Comparison of ENCODE assay signal across 14 cellular contexts in genomic region chr9:117034862-117035261, GRCh38.
DNase-seq lines count a peak whose midpoint lies in the region; ATAC-seq and TF ChIP-seq lines count a peak whose summit lies in the region.
"Had no signal": no experiment of that assay in that cellular context is flagged by ENCODE, and none has a peak within 500 bp of the region (broad histone marks: within the 10 kb centered on the region; RNA-seq: fewer than 3 reads in every experiment).

No MANE protein-coding gene starts in this region.

- in situ Hi-C loops in ACHN (cut with HindIII; ENCODE audit: low pct_ligation_motif_present, low pct_unique_long_range_greater_than_20kb, low sequenced_read_pairs), result no loop called here

- no peak overlapping the region for H3K27ac Mint-ChIP-seq in T-helper 2 cell treated with Interferon-gamma antibody and Interleukin-4, amounts not matched to agents 5 μg/mL and 100 μg/mL, for 36 hours
- H3K27ac Mint-ChIP-seq: activated CD8-positive, alpha-beta T cell treated with anti-CD3 and anti-CD28 coated beads, Interleukin-2, amount 10 ng/mL, durations not matched to agents 7 days and 5 days; activated naive CD4-positive, alpha-beta T cell treated with anti-CD3 and anti-CD28 coated beads, Interleukin-2, amount 50 U/mL, for 24 hours had no signal

- H3K4me1 Mint-ChIP-seq in T-helper 2 cell treated with Interferon-gamma antibody and Interleukin-4, amounts not matched to agents 5 μg/mL and 100 μg/mL, for 36 hours (ENCODE audit: low read depth), result no peaks in the 10 kb centered on the region
- H3K4me1 Mint-ChIP-seq: activated naive CD4-positive, alpha-beta T cell treated with anti-CD3 and anti-CD28 coated beads, Interleukin-2, amount 50 U/mL, for 24 hours had no signal

- TF ChIP-seq CTCF in HFF-Myc (IDR thresholded peaks at IDR 0.05; ENCODE audit: low read depth, low read length, missing control alignments), result no peak
- no peak for TF ChIP-seq CTCF in RWPE2 (IDR thresholded peaks at IDR 0.05; ENCODE audit: poor library complexity, severe bottlenecking)

- no peaks in the 10 kb centered on the region for H3K27me3 ChIP-seq in RWPE2 (ENCODE audit: insufficient read depth, poor library complexity, severe bottlenecking)

- H3K4me1 ChIP-seq in RWPE2 (ENCODE audit: insufficient read depth, poor library complexity, severe bottlenecking), result no peaks in the 10 kb centered on the region

- H3K27me3 Mint-ChIP-seq in T-helper 2 cell treated with Interferon-gamma antibody and Interleukin-4, amounts not matched to agents 5 μg/mL and 100 μg/mL, for 36 hours (ENCODE audit: low read depth), result no peaks in the 10 kb centered on the region
- H3K27me3 Mint-ChIP-seq: activated naive CD4-positive, alpha-beta T cell treated with anti-CD3 and anti-CD28 coated beads, Interleukin-2, amount 50 U/mL, for 24 hours had no signal

- no peaks in the 10 kb centered on the region for H3K36me3 Mint-ChIP-seq in T-helper 2 cell treated with Interferon-gamma antibody and Interleukin-4, amounts not matched to agents 5 μg/mL and 100 μg/mL, for 36 hours (ENCODE audit: low read depth)
- H3K36me3 Mint-ChIP-seq: activated naive CD4-positive, alpha-beta T cell treated with anti-CD3 and anti-CD28 coated beads, Interleukin-2, amount 50 U/mL, for 24 hours had no signal

- no peak overlapping the region for H3K4me3 Mint-ChIP-seq in T-helper 2 cell treated with Interferon-gamma antibody and Interleukin-4, amounts not matched to agents 5 μg/mL and 100 μg/mL, for 36 hours
- H3K4me3 Mint-ChIP-seq: activated CD8-positive, alpha-beta T cell treated with anti-CD3 and anti-CD28 coated beads, Interleukin-2, amount 10 ng/mL, durations not matched to agents 7 days and 5 days; activated naive CD4-positive, alpha-beta T cell treated with anti-CD3 and anti-CD28 coated beads, Interleukin-2, amount 50 U/mL, for 24 hours had no signal

- no peaks in the 10 kb centered on the region for H3K36me3 ChIP-seq in RWPE2 (ENCODE audit: low read depth)

- H3K9me3 Mint-ChIP-seq in T-helper 2 cell treated with Interferon-gamma antibody and Interleukin-4, amounts not matched to agents 5 μg/mL and 100 μg/mL, for 36 hours, result peaks cover 4% of the 10 kb centered on the region

- ATAC-seq in RWPE2 (ENCODE audit: low read depth) (peak; percentile 57; the same call in 1 of the 3 replicates), HG02840 (IDR thresholded peaks at IDR 0.05; ENCODE audit: low FRiP score, unreplicated experiment) (no peak)
- ATAC-seq: activated CD8-positive, alpha-beta T cell treated with anti-CD3 and anti-CD28 coated beads, Interleukin-2, amount 10 ng/mL, durations not matched to agents 7 days and 5 days; left colon had no signal

- no peak overlapping the region for H3K27ac ChIP-seq in RWPE2 (ENCODE audit: poor library complexity, severe bottlenecking)
- H3K27ac ChIP-seq: coronary artery had no signal

- DNase-seq in ACHN, result peak; percentile 41
- peak; percentile 6 for DNase-seq in HFF-Myc (ENCODE audit: extremely low read depth, low read depth)
- DNase-seq in RWPE2 (ENCODE audit: low spot score), result no peak
- DNase-seq in glomerular visceral epithelial cell (ENCODE audit: extremely low spot score), result peak; percentile 16
- no peak for DNase-seq in T-helper 2 cell treated with Interferon-gamma antibody and Interleukin-4, amounts not matched to agents 5 μg/mL and 100 μg/mL, for 36 hours (ENCODE audit: low spot score)
- no peak for DNase-seq in NCI-H1436 treated with DMSO at 0.1 percent for 48 hours (lab: John Stamatoyannopoulos, UW)
- DNase-seq in COLO829 (ENCODE audit: low spot score), result no peak
- DNase-seq: activated CD8-positive, alpha-beta T cell treated with anti-CD3 and anti-CD28 coated beads, Interleukin-2, amount 10 ng/mL, durations not matched to agents 7 days and 5 days; left colon; NCI-H526 treated with DMSO at 0.1 percent for 48 hours; T-helper 1 cell had no signal

- H3K9me3 ChIP-seq in RWPE2 (ENCODE audit: severe bottlenecking), result no peaks in the 10 kb centered on the region

- H3K4me3 ChIP-seq in HFF-Myc (replicated peaks; ENCODE audit: low read depth, low read length), result no peak overlapping the region
- H3K4me3 ChIP-seq in RWPE2 (ENCODE audit: severe bottlenecking), result no peak overlapping the region
- H3K4me3 ChIP-seq: coronary artery had no signal

Comparison
In these comparisons a context has a peak if more than half of its experiments do, and no peak if none do; other contexts are left out.
1. DNase-seq: peak in ACHN (single experiment), HFF-Myc (single experiment) and glomerular visceral epithelial cell (single experiment); none in RWPE2 (single experiment), T-helper 2 cell treated with Interferon-gamma antibody and Interleukin-4, amounts not matched to agents 5 μg/mL and 100 μg/mL, for 36 hours (single experiment), NCI-H1436 treated with DMSO at 0.1 percent for 48 hours (single experiment) and COLO829 (single experiment).